In genomic region chr9:77015291-77016048, GRCh38 we compare ENCODE assay signal across 13 cellular contexts. TPM values are rescaled to one million over a fixed set of nuclear protein-coding genes. Genes with fewer than 3 reads are reported as not detected.
DNase-seq lines count a peak whose midpoint lies in the region; ATAC-seq, FAIRE-seq and TF ChIP-seq lines count a peak whose summit lies in the region.
"Had no signal": no experiment of that assay in that cellular context is flagged by ENCODE, and none has a peak within 500 bp of the region (broad histone marks: within the 10 kb centered on the region; RNA-seq: fewer than 3 reads in every experiment).

No MANE protein-coding gene starts in this region.

- peak; percentile 25 to 31 for DNase-seq in activated T-cell treated with anti-CD3 and anti-CD28 coated beads, Interleukin-2, amount 50 U/mL, for 48 hours
- no peak for DNase-seq in activated T-cell treated with anti-CD3 and anti-CD28 coated beads, Interleukin-2, amount 50 U/mL, for 1 hour
- DNase-seq in NCI-H1436 (lab: John Stamatoyannopoulos, UW), result peak; percentile 68
- DNase-seq in endodermal cell, result peak; percentile 67
- no peak for DNase-seq in urothelium cell line (ENCODE audit: low spot score)
- no peak for DNase-seq in natural killer cell treated with Interleukin-12 subunit alpha and Interleukin-12 subunit beta and Interleukin-15 and Interleukin-18, amount 100 ng/mL, for 72 hours (ENCODE audit: low spot score)
- DNase-seq in NCI-H510A treated with DMSO at 0.1 percent for 48 hours (lab: John Stamatoyannopoulos, UW), result no peak
- DNase-seq: CD4-positive, alpha-beta T cell; left colon; NCI-H526 treated with DMSO at 0.1 percent for 48 hours had no signal

- H3K4me3 ChIP-seq in endodermal cell (ENCODE audit: low read length) (peak overlapping the region; percentile 74), skeletal muscle tissue (ENCODE audit: low read length in 3 of 3) (peak overlapping the region in 2 of 3 donors; percentile 29 to 40)
- H3K4me3 ChIP-seq: upper lobe of left lung had no signal

- H3K36me3 ChIP-seq in endodermal cell (ENCODE audit: control insufficient read depth, insufficient read depth, low read length) (no peaks in the 10 kb centered on the region), skeletal muscle tissue (ENCODE audit: control insufficient read depth in 3 of 3, insufficient read depth in 3 of 3, low read length in 3 of 3) (no peaks in the 10 kb centered on the region)
- H3K36me3 ChIP-seq: upper lobe of left lung had no signal

- peak overlapping the region; percentile 46 for H3K4me3 Mint-ChIP-seq in endodermal cell
- H3K4me3 Mint-ChIP-seq in natural killer cell treated with Interleukin-12 subunit alpha and Interleukin-12 subunit beta and Interleukin-15 and Interleukin-18, amount 100 ng/mL, for 72 hours, result no peak overlapping the region
- H3K4me3 Mint-ChIP-seq: CD4-positive, alpha-beta T cell had no signal

- H3K9me3 ChIP-seq in endodermal cell (ENCODE audit: control insufficient read depth, low read length), result no peaks in the 10 kb centered on the region
- H3K9me3 ChIP-seq in skeletal muscle tissue (ENCODE audit: control insufficient read depth in 3 of 3, low read length in 3 of 3), result no peaks in the 10 kb centered on the region
- H3K9me3 ChIP-seq: upper lobe of left lung had no signal

- no peak for FAIRE-seq in urothelium cell line (lab: Jason Lieb, UNC)

- 8 to 11% methylated on average over 25 to 34 of the region's 34 CpGs for WGBS in endodermal cell (ENCODE audit: insufficient coverage in 1 of 2, insufficient read length in 1 of 2), 2 experiments

- H3K4me1 Mint-ChIP-seq in endodermal cell, result peaks cover 32% of the 10 kb centered on the region
- H3K4me1 Mint-ChIP-seq in natural killer cell treated with Interleukin-12 subunit alpha and Interleukin-12 subunit beta and Interleukin-15 and Interleukin-18, amount 100 ng/mL, for 72 hours (ENCODE audit: low read depth in 2 of 2), result peaks cover 9 to 13% of the 10 kb centered on the region in 2 donors

- H3K36me3 Mint-ChIP-seq in endodermal cell (ENCODE audit: low read depth), result no peaks in the 10 kb centered on the region
- peaks cover 4% of the 10 kb centered on the region for H3K36me3 Mint-ChIP-seq in natural killer cell treated with Interleukin-12 subunit alpha and Interleukin-12 subunit beta and Interleukin-15 and Interleukin-18, amount 100 ng/mL, for 72 hours

- ATAC-seq in natural killer cell treated with Interleukin-12 subunit alpha and Interleukin-12 subunit beta and Interleukin-15 and Interleukin-18, amount 100 ng/mL, for 72 hours, result no peak
- ATAC-seq: left colon had no signal

- TF ChIP-seq CTCF in endodermal cell (conservative IDR thresholded peaks at IDR 0.05), result no peak

- H3K27ac Mint-ChIP-seq in endodermal cell, result no peak overlapping the region
- H3K27ac Mint-ChIP-seq in natural killer cell treated with Interleukin-12 subunit alpha and Interleukin-12 subunit beta and Interleukin-15 and Interleukin-18, amount 100 ng/mL, for 72 hours, result no peak overlapping the region
- H3K27ac Mint-ChIP-seq: CD4-positive, alpha-beta T cell had no signal

- peaks cover 16% of the 10 kb centered on the region for H3K4me1 ChIP-seq in endodermal cell (ENCODE audit: control insufficient read depth, insufficient read depth, low read length)
- H3K4me1 ChIP-seq in skeletal muscle tissue (ENCODE audit: control insufficient read depth in 3 of 3, insufficient read depth in 3 of 3, low read length in 3 of 3), result peaks cover 33 to 62% (median 36%) of the 10 kb centered on the region in 3 donors

- no peaks in the 10 kb centered on the region for H3K9me3 Mint-ChIP-seq in endodermal cell
- H3K9me3 Mint-ChIP-seq in natural killer cell treated with Interleukin-12 subunit alpha and Interleukin-12 subunit beta and Interleukin-15 and Interleukin-18, amount 100 ng/mL, for 72 hours, result no peaks in the 10 kb centered on the region
- H3K9me3 Mint-ChIP-seq: CD4-positive, alpha-beta T cell had no signal

- peaks cover 100% of the 10 kb centered on the region for H3K27me3 Mint-ChIP-seq in endodermal cell (ENCODE audit: insufficient read depth)
- H3K27me3 Mint-ChIP-seq in natural killer cell treated with Interleukin-12 subunit alpha and Interleukin-12 subunit beta and Interleukin-15 and Interleukin-18, amount 100 ng/mL, for 72 hours, result peaks cover 50 to 57% of the 10 kb centered on the region in 2 donors

- peaks cover 99% of the 10 kb centered on the region for H3K27me3 ChIP-seq in endodermal cell (ENCODE audit: control insufficient read depth, insufficient read depth, low read length, poor library complexity, severe bottlenecking)
- H3K27me3 ChIP-seq in skeletal muscle tissue (ENCODE audit: control insufficient read depth in 3 of 3, insufficient read depth in 3 of 3, low read length in 3 of 3), result peaks cover 94 to 97% (median 95%) of the 10 kb centered on the region in 3 donors

- H3K9ac ChIP-seq in endodermal cell (ENCODE audit: extremely low read depth, low read length, poor library complexity, severe bottlenecking), result no peak overlapping the region
- H3K9ac ChIP-seq in skeletal muscle tissue (ENCODE audit: low read depth in 1 of 3, low read length in 3 of 3), result peak overlapping the region in 1 of 3 donors; percentile 1

- H3K27ac ChIP-seq in endodermal cell (ENCODE audit: low read depth, low read length), result no peak overlapping the region
- H3K27ac ChIP-seq in skeletal muscle tissue (ENCODE audit: low read depth, low read length), result no peak overlapping the region
- H3K27ac ChIP-seq: upper lobe of left lung had no signal

RNA-seq across cellular contexts. Expression of gene FOXB2, which starts 4.0 kb away (rescaled TPM):
- not detected for total RNA-seq in endodermal cell
- not detected for polyA plus RNA-seq in endodermal cell (2013, experiment 1 of 2)
- not detected for polyA plus RNA-seq in endodermal cell (2013, experiment 2 of 2)
- total RNA-seq in skeletal muscle tissue, result not detected
- not detected for total RNA-seq in natural killer cell treated with Interleukin-12 subunit alpha and Interleukin-12 subunit beta and Interleukin-15 and Interleukin-18, amount 100 ng/mL, for 72 hours
- total RNA-seq: CD4-positive, alpha-beta T cell; HT-29; left colon; upper lobe of left lung had no signal

Comparison
In these comparisons a context has a peak if more than half of its experiments do, and no peak if none do; other contexts are left out.
1. DNase-seq: peak in activated T-cell treated with anti-CD3 and anti-CD28 coated beads, Interleukin-2, amount 50 U/mL, for 48 hours (2 of 2), NCI-H1436 (single experiment) and endodermal cell (single experiment); none in activated T-cell treated with anti-CD3 and anti-CD28 coated beads, Interleukin-2, amount 50 U/mL, for 1 hour (single experiment), urothelium cell line (single experiment), natural killer cell treated with Interleukin-12 subunit alpha and Interleukin-12 subunit beta and Interleukin-15 and Interleukin-18, amount 100 ng/mL, for 72 hours (single experiment) and NCI-H510A treated with DMSO at 0.1 percent for 48 hours (single experiment).